ENCODE assay signal across 1 cellular context in the genomic region with DNA sequence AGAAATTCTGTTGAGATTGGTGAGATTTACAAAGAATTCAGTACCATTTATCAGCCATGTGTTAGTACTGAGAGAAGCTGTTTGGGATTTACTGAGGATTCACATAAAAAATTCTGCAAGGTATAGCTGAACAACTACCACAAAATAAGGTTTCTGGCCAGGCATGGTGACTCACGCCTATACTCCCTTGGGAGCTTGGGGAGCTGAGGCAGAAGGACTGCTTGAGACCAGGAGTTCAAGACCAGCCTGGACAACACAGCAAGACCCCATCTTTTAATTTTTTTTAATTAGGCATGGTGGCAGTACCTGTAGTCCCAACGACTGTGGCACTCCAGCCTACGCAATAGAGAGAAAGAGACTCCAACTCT.
TF ChIP-seq lines count a peak whose summit lies in the region.

No MANE protein-coding gene starts in this region.

TF ChIP-seq in HepG2, 621 proteins besides CTCF, POLR2A, EP300 and RAD21 (continued from another document):
- TF ChIP-seq ZNF710 (CRISPR knock-in tag; IDR thresholded peaks at IDR 0.05; ENCODE audit: borderline replicate concordance) (no peak), JUNB (CRISPR knock-in tag; IDR thresholded peaks at IDR 0.05; ENCODE audit: borderline replicate concordance) (no peak)
- TF ChIP-seq, protein P1, sequence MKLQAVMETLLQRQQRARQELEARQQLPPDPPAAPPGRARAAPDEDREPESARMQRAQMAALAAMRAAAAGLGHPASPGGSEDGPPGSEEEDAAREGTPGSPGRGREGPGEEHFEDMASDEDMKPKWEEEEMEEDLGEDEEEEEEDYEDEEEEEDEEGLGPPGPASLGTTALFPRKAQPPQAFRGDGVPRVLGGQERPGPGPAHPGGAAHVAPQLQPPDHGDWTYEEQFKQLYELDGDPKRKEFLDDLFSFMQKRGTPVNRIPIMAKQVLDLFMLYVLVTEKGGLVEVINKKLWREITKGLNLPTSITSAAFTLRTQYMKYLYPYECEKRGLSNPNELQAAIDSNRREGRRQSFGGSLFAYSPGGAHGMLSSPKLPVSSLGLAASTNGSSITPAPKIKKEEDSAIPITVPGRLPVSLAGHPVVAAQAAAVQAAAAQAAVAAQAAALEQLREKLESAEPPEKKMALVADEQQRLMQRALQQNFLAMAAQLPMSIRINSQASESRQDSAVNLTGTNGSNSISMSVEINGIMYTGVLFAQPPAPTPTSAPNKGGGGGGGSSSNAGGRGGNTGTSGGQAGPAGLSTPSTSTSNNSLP (IDR thresholded peaks at IDR 0.05; ENCODE audit: low read depth, low read length) = no peak
